In genomic region chr12:71478277-71478676, GRCh38 we compare ENCODE assay signal across 18 cellular contexts. TPM values are rescaled to one million over a fixed set of nuclear protein-coding genes. Genes with fewer than 3 reads are reported as not detected.
A peak's percentile ranks its signal among the peaks of the same experiment; 100 is the strongest.
DNase-seq lines count a peak whose midpoint lies in the region; ATAC-seq and TF ChIP-seq lines count a peak whose summit lies in the region.
"Had no signal": no experiment of that assay in that cellular context is flagged by ENCODE, and none has a peak within 500 bp of the region (broad histone marks: within the 10 kb centered on the region; RNA-seq: fewer than 3 reads in every experiment).

No MANE protein-coding gene starts in this region.

- H3K4me1 ChIP-seq in osteoblast (ENCODE audit: insufficient read depth, low read length) = peaks cover 11% of the 10 kb centered on the region
- H3K4me1 ChIP-seq: BLaER1 treated with 17β-estradiol and CSF1 and Interleukin-3, amounts not matched to agents 10 nM and 100 nM had no signal

- H3K27ac ChIP-seq in dorsolateral prefrontal cortex = peak overlapping the region in 13 of 59 donors; percentile 1 to 80 (median 47)
- H3K27ac ChIP-seq in osteoblast (ENCODE audit: low read depth, low read length) = no peak overlapping the region
- H3K27ac ChIP-seq: 22Rv1; BLaER1 treated with 17β-estradiol and CSF1 and Interleukin-3, amounts not matched to agents 10 nM and 100 nM; HL-60 had no signal

- TF ChIP-seq CTCF in dorsolateral prefrontal cortex (IDR thresholded peaks at IDR 0.05 in 54 of 56, conservative IDR thresholded peaks at IDR 0.05 in 2 of 56; ENCODE audit: low read depth in 1 of 56, partially characterized antibody in 56 of 56) (peak in 42 of 56 donors; percentile 10 to 64 (median 37)), osteoblast (IDR thresholded peaks at IDR 0.05; ENCODE audit: extremely low read depth, low read depth, low read length) (peak; percentile 10)

- H3K79me2 ChIP-seq in osteoblast (ENCODE audit: insufficient read depth, low read length) = no peaks in the 10 kb centered on the region

- intact Hi-C loops in dorsolateral prefrontal cortex (cut with DNase I) (no loop called here), head of caudate nucleus (cut with DNase I) (no loop called here)

- no peaks in the 10 kb centered on the region for H4K20me1 ChIP-seq in osteoblast (ENCODE audit: insufficient read depth, low read length)
- H4K20me1 ChIP-seq: BLaER1 treated with 17β-estradiol and CSF1 and Interleukin-3, amounts not matched to agents 10 nM and 100 nM had no signal

- no peak overlapping the region for H3K4me2 ChIP-seq in osteoblast (ENCODE audit: insufficient read depth, low read length)
- H3K4me2 ChIP-seq: BLaER1 treated with 17β-estradiol and CSF1 and Interleukin-3, amounts not matched to agents 10 nM and 100 nM had no signal

- peak overlapping the region in 1 of 59 donors; percentile 16 for H3K4me3 ChIP-seq in dorsolateral prefrontal cortex
- H3K4me3 ChIP-seq in osteoblast (ENCODE audit: insufficient read depth, low read length) = no peak overlapping the region
- H3K4me3 ChIP-seq: BLaER1 treated with 17β-estradiol and CSF1 and Interleukin-3, amounts not matched to agents 10 nM and 100 nM had no signal

- H3K9me3 ChIP-seq in osteoblast (ENCODE audit: low read depth, low read length) = no peaks in the 10 kb centered on the region
- H3K9me3 ChIP-seq: BLaER1 treated with 17β-estradiol and CSF1 and Interleukin-3, amounts not matched to agents 10 nM and 100 nM had no signal

- ATAC-seq in GM19351 (IDR thresholded peaks at IDR 0.05; ENCODE audit: unreplicated experiment) (no peak), GM18511 (IDR thresholded peaks at IDR 0.05; ENCODE audit: unreplicated experiment) (no peak)
- ATAC-seq: Right ventricle myocardium inferior had no signal

- H2AFZ ChIP-seq in osteoblast (ENCODE audit: low read length) = no peak overlapping the region

- no peaks in the 10 kb centered on the region for H3K36me3 ChIP-seq in osteoblast (ENCODE audit: insufficient read depth, low read length)
- H3K36me3 ChIP-seq: BLaER1 treated with 17β-estradiol and CSF1 and Interleukin-3, amounts not matched to agents 10 nM and 100 nM had no signal

- peak; percentile 21 for DNase-seq in DMS53 (lab: John Stamatoyannopoulos, UW)
- no peak for DNase-seq in DMS53 treated with DMSO at 0.1 percent for 48 hours (lab: John Stamatoyannopoulos, UW; ENCODE audit: unreplicated experiment)
- no peak for DNase-seq in dorsolateral prefrontal cortex
- no peak for DNase-seq in osteoblast (ENCODE audit: insufficient read length, low spot score, missing footprints)
- DNase-seq in amygdala (lab: John Stamatoyannopoulos, UW) = no peak
- DNase-seq in head of caudate nucleus = no peak
- DNase-seq: CD8-positive, alpha-beta memory T cell; DND-41; GOT3; NCI-H187 treated with DMSO at 0.1 percent for 48 hours; NCI-H2171; NCI-H446 treated with DMSO at 0.1 percent for 48 hours had no signal

- peaks cover 0 to 4% (median 0%) of the 10 kb centered on the region in 45 donors for H3K27me3 ChIP-seq in dorsolateral prefrontal cortex
- H3K27me3 ChIP-seq in osteoblast (ENCODE audit: insufficient read depth, low read length) = peaks cover 7% of the 10 kb centered on the region
- H3K27me3 ChIP-seq: BLaER1 treated with 17β-estradiol and CSF1 and Interleukin-3, amounts not matched to agents 10 nM and 100 nM had no signal

RNA-seq across cellular contexts. Expression of gene LGR5, which starts 38.7 kb away (rescaled TPM):
- total RNA-seq in dorsolateral prefrontal cortex (10 to 100 TPM in 38 of 120 experiments, 1 to 10 TPM in 82; 1.1 to 33.8 (median 7.3) TPM), osteoblast (under 0.01 TPM in 1 of 2 replicates, not detected in the other)
- total RNA-seq: CD8-positive, alpha-beta memory T cell; Right ventricle myocardium inferior had no signal
